Comparison of ENCODE assay signal across 8 cellular contexts in genomic region chr17:58352843-58353719, GRCh38. TPM values are rescaled to one million over a fixed set of nuclear protein-coding genes. Genes with fewer than 3 reads are reported as not detected.
DNase-seq lines count a peak whose midpoint lies in the region; ATAC-seq, FAIRE-seq and TF ChIP-seq lines count a peak whose summit lies in the region.

No MANE protein-coding gene starts in this region.

- no peak for TF ChIP-seq CTCF in GM12878 (IDR thresholded peaks at IDR 0.05 in 2 of 3, conservative IDR thresholded peaks at IDR 0.05 in 1 of 3; ENCODE audit: control insufficient read depth in 2 of 3, extremely low read depth in 1 of 3, insufficient read depth in 1 of 3, low read depth in 3 of 3, low read length in 3 of 3)

- H3K9ac ChIP-seq in GM12878 (ENCODE audit: control insufficient read depth, insufficient read depth, low read length) (peak overlapping the region; percentile 99), iPS-18a (ENCODE audit: low read length) (peak overlapping the region; percentile 95), skeletal muscle satellite cell (ENCODE audit: low read depth, low read length) (peak overlapping the region; percentile 95)

- SMC1A ChIA-PET in GM12878 (lab: Charles Lee; ENCODE audit: uncharacterized antibody, unreplicated experiment), result interaction anchor here (1.2 to 7.2 kb wide), 11 partner anchors 13 to 133 kb away, joined by 3 to 91 read pairs (median 9); partner anchors contain the start of gene RNF43

- FAIRE-seq in GM12878 (lab: Jason Lieb, UNC), result no peak

- DNase-seq in activated CD4-positive, alpha-beta T cell treated with anti-CD3 and anti-CD28 coated beads for 48 hours, result peak; percentile 55
- DNase-seq in activated CD4-positive, alpha-beta T cell treated with anti-CD3 and anti-CD28 coated beads for 1 hour, result no peak
- DNase-seq in NCI-H774 (lab: John Stamatoyannopoulos, UW) (peak; percentile 20), GM12878 (ENCODE audit: low read depth, low spot score) (no peak), COLO668 (lab: John Stamatoyannopoulos, UW; ENCODE audit: unreplicated experiment) (no peak)

- no peak for TF ChIP-seq EP300 in GM12878 (IDR thresholded peaks at IDR 0.05; ENCODE audit: borderline replicate concordance in 1 of 2, control insufficient read depth in 1 of 2, low read depth in 2 of 2, low read length in 2 of 2)

- CTCF ChIA-PET in GM12878 (lab: Yijun Ruan, JAX), result interaction anchor here (0.9 to 5.0 kb wide), 14 partner anchors 10 to 106 kb away, joined by 3 to 28 read pairs (median 5); partner anchors contain the start of gene RNF43

- H3K27ac ChIP-seq in GM12878 (ENCODE audit: control insufficient read depth, insufficient read depth), result peak overlapping the region; percentile 93
- peak overlapping the region; percentile 12 for H3K27ac ChIP-seq in iPS-18a (ENCODE audit: low read length)

- H2AFZ ChIP-seq in GM12878 (ENCODE audit: control insufficient read depth, low read depth, low read length), result peak overlapping the region; percentile 61

- ATAC-seq in GM12878, result peak; percentile 32
- ATAC-seq in GM19023 (IDR thresholded peaks at IDR 0.05; ENCODE audit: unreplicated experiment), result no peak

- POLR2A ChIA-PET in GM12878 (lab: Charles Lee), result interaction anchor here (0.7 to 6.5 kb wide), 8 partner anchors 9 to 62 kb away, joined by 3 to 64 read pairs (median 6); partner anchors contain the start of gene RNF43

- BruUV-seq in GM12878 (replicated peaks; lab: Mats Ljungman, UMichigan), result TSS peak; percentile 60

- peak overlapping the region; percentile 99 for H3K4me2 ChIP-seq in GM12878 (ENCODE audit: control insufficient read depth, insufficient read depth)
- peak overlapping the region; percentile 88 for H3K4me2 ChIP-seq in skeletal muscle satellite cell (ENCODE audit: low read length)

- H3K4me3 ChIP-seq in GM12878 (peak overlapping the region; percentile 94), iPS-18a (ENCODE audit: low read length) (peak overlapping the region; percentile 99), skeletal muscle satellite cell (ENCODE audit: low read length) (peak overlapping the region; percentile 91)

- H3K79me2 ChIP-seq in GM12878 (ENCODE audit: control insufficient read depth, insufficient read depth, low read length), result peaks cover 41% of the 10 kb centered on the region

- RAD21 ChIA-PET in GM12878 (lab: Charles Lee; ENCODE audit: unreplicated experiment), result interaction anchor here (1.1 to 4.8 kb wide), 11 partner anchors 9 to 95 kb away, joined by 3 to 49 read pairs (median 6); partner anchors contain the start of gene RNF43

- no peak for TF ChIP-seq RAD21 in GM12878 (IDR thresholded peaks at IDR 0.05; ENCODE audit: insufficient read depth, low read depth, low read length)

- H3K36me3 ChIP-seq in GM12878 (ENCODE audit: control insufficient read depth in 2 of 2, insufficient read depth in 2 of 2, low read length in 1 of 2) (peaks cover 12 to 19% of the 10 kb centered on the region in 2 experiments; a peak in 3 of 4 replicates), iPS-18a (ENCODE audit: control insufficient read depth, low read depth, low read length) (peaks cover 19% of the 10 kb centered on the region), skeletal muscle satellite cell (ENCODE audit: insufficient read depth, low read length) (peaks cover 18% of the 10 kb centered on the region)

- in situ Hi-C loops in GM12878 (cut with MboI), result no loop called here

- intact Hi-C loops in GM12878 (cut with micrococcal nuclease; ENCODE audit: unreplicated experiment), result loop anchor here (1.0 kb wide), 1 partner anchor 24 kb away; no protein-coding TSS in a partner anchor

- WGBS in GM12878 (ENCODE audit: insufficient coverage, insufficient replicate concordance, low lambda C conversion rate, missing lambda C conversion rate), result 9% methylated on average over 17 of the region's 17 CpGs

- H3K27me3 ChIP-seq in GM12878 (replicated peaks in 1 of 2; ENCODE audit: control insufficient read depth in 2 of 2, insufficient read depth in 2 of 2, low read length in 1 of 2), result no peaks in the 10 kb centered on the region
- H3K27me3 ChIP-seq in iPS-18a (ENCODE audit: control insufficient read depth, insufficient read depth, low read length), result no peaks in the 10 kb centered on the region
- no peaks in the 10 kb centered on the region for H3K27me3 ChIP-seq in skeletal muscle satellite cell (ENCODE audit: control insufficient read depth, insufficient read depth, low read length)

- H3K4me1 ChIP-seq in GM12878 (ENCODE audit: control insufficient read depth, insufficient read depth, low read length), result peaks cover 10% of the 10 kb centered on the region
- peaks cover 12% of the 10 kb centered on the region for H3K4me1 ChIP-seq in iPS-18a (ENCODE audit: control insufficient read depth, low read depth, low read length)
- H3K4me1 ChIP-seq in skeletal muscle satellite cell (ENCODE audit: control insufficient read depth, insufficient read depth, low read length), result peaks cover 10% of the 10 kb centered on the region

- no peak for TF ChIP-seq POLR2A in GM12878 (IDR thresholded peaks at IDR 0.05; ENCODE audit: low read depth, low read length)

- H3K9me3 ChIP-seq in GM12878 (replicated peaks; ENCODE audit: control insufficient read depth, insufficient read depth, low read length), result no peaks in the 10 kb centered on the region
- no peaks in the 10 kb centered on the region for H3K9me3 ChIP-seq in iPS-18a (ENCODE audit: control insufficient read depth, low read depth, low read length)
- no peaks in the 10 kb centered on the region for H3K9me3 ChIP-seq in skeletal muscle satellite cell (replicated peaks; ENCODE audit: low read length)

- no peaks in the 10 kb centered on the region; the same call in 1 of the 2 replicates for H4K20me1 ChIP-seq in GM12878 (ENCODE audit: control insufficient read depth, insufficient read depth)

TF ChIP-seq in GM12878, 131 proteins besides CTCF, POLR2A, EP300 and RAD21 (continues in another document):
- TF ChIP-seq GABPA (IDR thresholded peaks at IDR 0.05; ENCODE audit: low read depth) (peak; percentile 30; the same call in 1 of the 2 replicates), YBX1 (IDR thresholded peaks at IDR 0.05) (no peak), TCF3 (IDR thresholded peaks at IDR 0.05; ENCODE audit: borderline replicate concordance, insufficient read depth, low read depth, low read length) (0 out of 2 replicates have a peak, but pooled peaks have one; percentile 27), NFIC (IDR thresholded peaks at IDR 0.05; ENCODE audit: low read depth, low read length) (0 out of 2 replicates have a peak, but pooled peaks have one; percentile 3), MEF2A (IDR thresholded peaks at IDR 0.05; ENCODE audit: insufficient read depth, low read depth, low read length) (peak; percentile 70), POLR2AphosphoS5 (IDR thresholded peaks at IDR 0.05; ENCODE audit: low read length) (0 out of 2 replicates have a peak, but pooled peaks have one; percentile 39)
- TF ChIP-seq, protein P1, sequence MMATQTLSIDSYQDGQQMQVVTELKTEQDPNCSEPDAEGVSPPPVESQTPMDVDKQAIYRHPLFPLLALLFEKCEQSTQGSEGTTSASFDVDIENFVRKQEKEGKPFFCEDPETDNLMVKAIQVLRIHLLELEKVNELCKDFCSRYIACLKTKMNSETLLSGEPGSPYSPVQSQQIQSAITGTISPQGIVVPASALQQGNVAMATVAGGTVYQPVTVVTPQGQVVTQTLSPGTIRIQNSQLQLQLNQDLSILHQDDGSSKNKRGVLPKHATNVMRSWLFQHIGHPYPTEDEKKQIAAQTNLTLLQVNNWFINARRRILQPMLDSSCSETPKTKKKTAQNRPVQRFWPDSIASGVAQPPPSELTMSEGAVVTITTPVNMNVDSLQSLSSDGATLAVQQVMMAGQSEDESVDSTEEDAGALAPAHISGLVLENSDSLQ (IDR thresholded peaks at IDR 0.05), result no peak; the same call in 1 of the 2 replicates

RNA-seq across cellular contexts. Expression of gene SUPT4H1, which starts 1.1 kb away (rescaled TPM):
- 8.8 and 9.5 TPM in 2 replicates for total RNA-seq in GM12878 (2013; cell fraction: nucleolus; rRNA removed)
- total RNA-seq in GM12878 (2014; rRNA removed) (87.9 and 92.8 TPM in 2 replicates), GM12878 (2014; rRNA removed; fragmentation: Illumina TruSeq; extraction: Trizol) (70.4 and 83.8 TPM in 2 replicates), GM12878 (2021) (87.0 and 93.2 TPM in 2 replicates)
- polyA plus RNA-seq in GM12878 (2011; ENCODE audit: low read depth), result 90.2 TPM
- polyA plus RNA-seq in GM12878 (2011; rRNA removed) (230 and 240 TPM in 2 replicates), GM12878 (2014; fragmentation: Illumina TruSeq; extraction: Trizol) (98.9 and 112 TPM in 2 replicates), GM12878 (2014; fragmentation: Nextera tagmentation; extraction: Ambion mirVana) (100 to 1,000 TPM; 148 to 293 TPM), GM12878 (2014; rRNA removed) (94.9 and 102 TPM in 2 replicates), GM12878 (2016; fragmentation: Nextera tagmentation; extraction: Ambion mirVana) (100 to 1,000 TPM; 143 to 159 TPM)
- 105 and 107 TPM in 2 replicates for polyA plus RNA-seq in GM12878 (2011; cell fraction: cytosol; rRNA removed)
- polyA plus RNA-seq in GM12878 (2011; cell fraction: nucleus; rRNA removed), result 61.5 and 64.9 TPM in 2 replicates
- 88.7 and 95.3 TPM in 2 replicates for polyA plus RNA-seq in GM12878 (2012)
- polyA minus RNA-seq in GM12878 (2011; rRNA and poly(A)+ RNA removed), result 60.9 and 80.0 TPM in 2 replicates
- polyA minus RNA-seq in GM12878 (2011; cell fraction: cytosol; rRNA and poly(A)+ RNA removed), result 11.5 and 19.8 TPM in 2 replicates
- polyA minus RNA-seq in GM12878 (2011; cell fraction: nucleus; rRNA and poly(A)+ RNA removed), result 5.6 and 14.2 TPM in 2 replicates
- total RNA-seq in skeletal muscle satellite cell (2012; rRNA removed), result 31.9 and 34.3 TPM in 2 replicates

RNA-seq across cellular contexts. Expression of gene TSPOAP1, which starts 24.5 kb away (rescaled TPM):
- 52.4 and 53.8 TPM in 2 replicates for total RNA-seq in GM12878 (2013; cell fraction: nucleolus; rRNA removed)
- total RNA-seq in GM12878 (2014; rRNA removed) (5.6 and 5.7 TPM in 2 replicates), GM12878 (2014; rRNA removed; fragmentation: Illumina TruSeq; extraction: Trizol) (2.8 and 3.6 TPM in 2 replicates), GM12878 (2021) (6.5 and 8.8 TPM in 2 replicates)
- polyA plus RNA-seq in GM12878 (2011; ENCODE audit: low read depth), result 5.7 TPM
- polyA plus RNA-seq in GM12878 (2011; rRNA removed) (11.6 and 16.4 TPM in 2 replicates), GM12878 (2014; fragmentation: Illumina TruSeq; extraction: Trizol) (1.2 and 4.2 TPM in 2 replicates), GM12878 (2014; fragmentation: Nextera tagmentation; extraction: Ambion mirVana) (under 1 TPM in 1 of 2 experiments, not detected in 1; 0.58 TPM), GM12878 (2014; rRNA removed) (8.5 and 10.9 TPM in 2 replicates), GM12878 (2016; fragmentation: Nextera tagmentation; extraction: Ambion mirVana) (1 to 10 TPM; 2.2 to 3.2 TPM)
- 12.2 and 16.5 TPM in 2 replicates for polyA plus RNA-seq in GM12878 (2011; cell fraction: cytosol; rRNA removed)
- polyA plus RNA-seq in GM12878 (2011; cell fraction: nucleus; rRNA removed), result 164 and 168 TPM in 2 replicates
- 9.8 and 14.2 TPM in 2 replicates for polyA plus RNA-seq in GM12878 (2012)
- polyA minus RNA-seq in GM12878 (2011; rRNA and poly(A)+ RNA removed), result 7.2 and 17.1 TPM in 2 replicates
- 6.4 and 6.7 TPM in 2 replicates for polyA minus RNA-seq in GM12878 (2011; cell fraction: cytosol; rRNA and poly(A)+ RNA removed)
- polyA minus RNA-seq in GM12878 (2011; cell fraction: nucleus; rRNA and poly(A)+ RNA removed), result 16.2 and 33.3 TPM in 2 replicates
- total RNA-seq in skeletal muscle satellite cell (2012; rRNA removed), result not detected in 2 replicates

Comparison
In these comparisons a context has a peak if more than half of its experiments do, and no peak if none do; other contexts are left out.
1. DNase-seq: peak in activated CD4-positive, alpha-beta T cell treated with anti-CD3 and anti-CD28 coated beads for 48 hours (single experiment) and NCI-H774 (single experiment); none in activated CD4-positive, alpha-beta T cell treated with anti-CD3 and anti-CD28 coated beads for 1 hour (single experiment), GM12878 (single experiment) and COLO668 (single experiment).
2. Peak in every context shown above with its lines, with median percentiles within 50 percentile points of each other: H3K4me3 ChIP-seq and H3K9ac ChIP-seq.